ENCODE assay signal across 12 cellular contexts in genomic region chr3:181292984-181293383, GRCh38.
DNase-seq lines count a peak whose midpoint lies in the region; ATAC-seq and TF ChIP-seq lines count a peak whose summit lies in the region.
"Had no signal": no experiment of that assay in that cellular context is flagged by ENCODE, and none has a peak within 500 bp of the region (broad histone marks: within the 10 kb centered on the region; RNA-seq: fewer than 3 reads in every experiment).

No MANE protein-coding gene starts in this region.

- TF ChIP-seq POLR2A in gastrocnemius medialis (IDR thresholded peaks at IDR 0.05): no peak

- no peak for TF ChIP-seq CTCF in GM06990 (IDR thresholded peaks at IDR 0.05; ENCODE audit: insufficient read depth, low read length, poor library complexity, severe bottlenecking)
- no peak for TF ChIP-seq CTCF in astrocyte of the spinal cord (IDR thresholded peaks at IDR 0.05; ENCODE audit: low read depth, low read length)
- TF ChIP-seq CTCF in gastrocnemius medialis (IDR thresholded peaks at IDR 0.05 in 4 of 5, conservative IDR thresholded peaks at IDR 0.05 in 1 of 5): no peak

- H3K4me3 ChIP-seq in GM06990 (replicated peaks; ENCODE audit: low read depth, low read length): no peak overlapping the region
- no peak overlapping the region for H3K4me3 ChIP-seq in astrocyte of the spinal cord (ENCODE audit: low read depth, low read length)
- H3K4me3 ChIP-seq in gastrocnemius medialis: no peak overlapping the region

- intact Hi-C loops in gastrocnemius medialis (cut with DNase I; ENCODE audit: low total_unique reads): no loop called here

- peak; percentile 91 for ATAC-seq in GM21447 (IDR thresholded peaks at IDR 0.05; ENCODE audit: unreplicated experiment)
- ATAC-seq in HG03175 (IDR thresholded peaks at IDR 0.05; ENCODE audit: unreplicated experiment): peak; percentile 95
- no peak for ATAC-seq in gastrocnemius medialis

- no peaks in the 10 kb centered on the region for H3K4me1 ChIP-seq in gastrocnemius medialis

- H3K9me3 ChIP-seq in gastrocnemius medialis: no peaks in the 10 kb centered on the region

- peak; percentile 22 for DNase-seq in GM06990 (ENCODE audit: extremely low read depth, insufficient read length)
- DNase-seq in astrocyte of the spinal cord (ENCODE audit: low read depth, low spot score): peak; percentile 65
- no peak for DNase-seq in putamen (ENCODE audit: low spot score)
- no peak for DNase-seq in RPMI8226
- DNase-seq in GM19240 (ENCODE audit: insufficient read length, low spot score): no peak
- no peak for DNase-seq in gastrocnemius medialis
- DNase-seq: activated CD4-positive, alpha-beta T cell treated with anti-CD3 and anti-CD28 coated beads, Interleukin-2, amount 10 ng/mL, durations not matched to agents 7 days and 5 days; Kasumi-1; nucleus accumbens had no signal

- no peaks in the 10 kb centered on the region for H3K27me3 ChIP-seq in GM06990 (replicated peaks; ENCODE audit: control insufficient read depth, insufficient read depth, low read length)
- no peaks in the 10 kb centered on the region for H3K27me3 ChIP-seq in gastrocnemius medialis

- H3K36me3 ChIP-seq in GM06990 (ENCODE audit: control insufficient read depth, insufficient read depth, low read length) (no peaks in the 10 kb centered on the region), gastrocnemius medialis (no peaks in the 10 kb centered on the region)

- no peak overlapping the region for H3K27ac ChIP-seq in gastrocnemius medialis
- H3K27ac ChIP-seq: C4-2B had no signal

- in situ Hi-C loops in astrocyte of the spinal cord (cut with HindIII; ENCODE audit: low sequenced_read_pairs): no loop called here
- in situ Hi-C loops in gastrocnemius medialis (cut with MboI; ENCODE audit: low sequenced_read_pairs in 4 of 4): no loop called here

Comparison
In these comparisons a context has a peak if more than half of its experiments do, and no peak if none do; other contexts are left out.
1. DNase-seq: peak in GM06990 (single experiment) and astrocyte of the spinal cord (single experiment); none in putamen (single experiment), RPMI8226 (single experiment), GM19240 (single experiment) and gastrocnemius medialis (0 of 2).
2. ATAC-seq: peak in GM21447 (single experiment) and HG03175 (single experiment); none in gastrocnemius medialis (0 of 2).